In the genomic region with DNA sequence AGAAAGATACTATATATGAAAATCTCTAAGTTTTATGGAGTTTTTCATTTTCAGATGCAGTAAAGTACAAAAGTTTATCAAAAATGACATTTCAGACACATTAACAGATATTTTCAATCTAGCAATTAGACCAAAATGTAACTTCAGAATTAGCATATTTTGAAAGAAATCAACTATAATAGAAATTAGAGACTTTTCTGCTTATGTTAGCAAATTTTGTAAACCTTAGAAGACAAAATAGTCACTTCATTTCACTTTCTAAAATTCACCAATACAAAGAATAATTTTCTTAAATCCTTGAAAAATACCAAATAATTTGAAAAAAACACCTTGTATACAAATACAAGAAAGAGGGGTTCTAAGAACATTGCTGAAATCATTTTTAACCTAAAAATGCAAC, we compare ENCODE assay signal across 9 cellular contexts.
"Had no signal": no experiment of that assay in that cellular context is flagged by ENCODE, and none has a peak within 500 bp of the region (broad histone marks: within the 10 kb centered on the region; RNA-seq: fewer than 3 reads in every experiment).

No MANE protein-coding gene starts in this region.

- H3K27ac ChIP-seq: KMS-11 had no signal

- DNase-seq: H9, HCEC 1CT, Karpas-422, KBM-7 had no signal

- FAIRE-seq: H1, H54, HTR-8/SVneo had no signal

- H3K4me2 ChIP-seq: GM23338, KMS-11 had no signal

- ATAC-seq: GM23338 had no signal

- H3K4me3 ChIP-seq: GM23338 had no signal

- H3K9ac ChIP-seq: KMS-11 had no signal

- H2AFZ ChIP-seq: GM23338 had no signal
